Comparison of ENCODE assay signal across 14 cellular contexts in the genomic region with DNA sequence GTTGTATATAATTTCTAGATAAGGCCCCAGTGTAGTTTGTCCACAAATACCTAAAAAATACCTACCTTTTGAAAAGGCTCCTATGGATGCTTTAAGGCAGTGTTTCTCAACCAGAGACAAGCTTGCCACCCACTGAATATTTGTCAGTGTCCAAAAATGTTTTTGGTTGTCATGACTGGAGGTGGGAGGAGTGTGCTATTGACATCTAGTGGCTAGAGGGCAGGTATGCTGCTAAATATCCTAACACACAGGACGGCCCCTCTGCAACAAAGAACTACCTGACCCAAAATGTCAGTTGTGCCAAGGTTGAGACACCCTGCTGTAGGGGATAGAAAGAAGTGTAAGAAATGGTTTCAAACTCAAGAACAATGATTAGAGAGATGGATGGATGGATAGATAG. TPM values are rescaled to one million over a fixed set of nuclear protein-coding genes. Genes with fewer than 3 reads are reported as not detected.
DNase-seq lines count a peak whose midpoint lies in the region; ATAC-seq, FAIRE-seq and TF ChIP-seq lines count a peak whose summit lies in the region.
"Not testable (repeated sequence)": the region's sequence is repeated elsewhere in the genome, so short reads cannot be mapped to it uniquely, and the experiment has no call there.
"Had no signal": no experiment of that assay in that cellular context is flagged by ENCODE, and none has a peak within 500 bp of the region (broad histone marks: within the 10 kb centered on the region; RNA-seq: fewer than 3 reads in every experiment).

No MANE protein-coding gene starts in this region.

- H3K4me3 ChIP-seq in HCT116 (replicated peaks in 1 of 2; ENCODE audit: low read depth in 1 of 2, low read length in 2 of 2); PC-9; choroid plexus epithelial cell (ENCODE audit: low read depth, low read length); hepatocyte: not testable (repeated sequence)

- DNase-seq in HCT116 (ENCODE audit: low read depth, low spot score); PC-9; activated T-cell treated with anti-CD3 and anti-CD28 coated beads, Interleukin-2, amount 50 U/mL, for 72 hours; choroid plexus epithelial cell (ENCODE audit: low read depth); hepatocyte (ENCODE audit: low spot score): not testable (repeated sequence)
- peak in 2 of 10 donors; percentile 30 to 33 for DNase-seq in naive thymus-derived CD8-positive, alpha-beta T cell

- RAD21 ChIA-PET in HCT116 (lab: Charles Lee; ENCODE audit: low non-redundant PET in 1 of 2, low total read pairs in 2 of 2, uncharacterized antibody in 2 of 2, unreplicated experiment in 2 of 2): not testable (repeated sequence)

- not testable (repeated sequence) for H3K27me3 ChIP-seq in HCT116 (ENCODE audit: insufficient read depth, low read length); PC-9 (ENCODE audit: insufficient read depth, low read depth); hepatocyte

- H3K9me3 Mint-ChIP-seq in activated T-cell treated with anti-CD3 and anti-CD28 coated beads, Interleukin-2, amount 50 U/mL, for 72 hours; naive thymus-derived CD8-positive, alpha-beta T cell: not testable (repeated sequence)

- not testable (repeated sequence) for H3K9ac ChIP-seq in HCT116 (ENCODE audit: low read length)

- TF ChIP-seq POLR2A in HCT116 (IDR thresholded peaks at IDR 0.05; ENCODE audit: borderline replicate concordance, extremely low read depth, insufficient read depth, insufficient read length): not testable (repeated sequence)

- H3K9me3 ChIP-seq in HCT116 (ENCODE audit: control insufficient read depth in 1 of 2, insufficient read depth in 1 of 2, low read depth in 1 of 2, low read length in 2 of 2); PC-9 (ENCODE audit: insufficient read depth, low read depth); hepatocyte (ENCODE audit: low read depth): not testable (repeated sequence)

- H3K9me2 ChIP-seq in HCT116 (ENCODE audit: insufficient read depth); PC-9 (ENCODE audit: insufficient read depth); hepatocyte (replicated peaks; ENCODE audit: insufficient read depth): not testable (repeated sequence)

- not testable (repeated sequence) for H3K27ac Mint-ChIP-seq in activated T-cell treated with anti-CD3 and anti-CD28 coated beads, Interleukin-2, amount 50 U/mL, for 72 hours; naive thymus-derived CD8-positive, alpha-beta T cell

- not testable (repeated sequence) for H3K4me3 Mint-ChIP-seq in activated T-cell treated with anti-CD3 and anti-CD28 coated beads, Interleukin-2, amount 50 U/mL, for 72 hours; naive thymus-derived CD8-positive, alpha-beta T cell

- ATAC-seq in HCT116: peak; percentile 88
- peak; percentile 47 to 57 for ATAC-seq in activated T-cell treated with anti-CD3 and anti-CD28 coated beads, Interleukin-2, amount 50 U/mL, for 72 hours (replicated peaks in 1 of 2)
- peak; percentile 73 to 75 for ATAC-seq in naive thymus-derived CD8-positive, alpha-beta T cell

- H3K27me3 Mint-ChIP-seq in activated T-cell treated with anti-CD3 and anti-CD28 coated beads, Interleukin-2, amount 50 U/mL, for 72 hours (ENCODE audit: low read depth); naive thymus-derived CD8-positive, alpha-beta T cell: not testable (repeated sequence)

- 0 out of 6 replicates have a peak, but pooled peaks of 1 of the 3 experiments have one; percentile 8 for TF ChIP-seq CTCF in HCT116 (IDR thresholded peaks at IDR 0.05 in 2 of 3, conservative IDR thresholded peaks at IDR 0.05 in 1 of 3; ENCODE audit: borderline replicate concordance in 1 of 3, insufficient read depth in 1 of 3, low read depth in 2 of 3, low read length in 2 of 3)
- TF ChIP-seq CTCF in PC-9 (conservative IDR thresholded peaks at IDR 0.05): peak; percentile 38; the same call in 1 of the 2 replicates
- peak; percentile 21 for TF ChIP-seq CTCF in choroid plexus epithelial cell (conservative IDR thresholded peaks at IDR 0.05; ENCODE audit: low read depth, low read length)
- peak; percentile 14 for TF ChIP-seq CTCF in hepatocyte (IDR thresholded peaks at IDR 0.05; ENCODE audit: poor library complexity)

- CTCF ChIA-PET in HCT116 (lab: Charles Lee); PC-9 (lab: Charles Lee): not testable (repeated sequence)

- not testable (repeated sequence) for H4K20me1 ChIP-seq in HCT116 (ENCODE audit: insufficient read depth); PC-9 (ENCODE audit: insufficient read depth); hepatocyte (ENCODE audit: insufficient read depth, poor library complexity, severe bottlenecking)

- not testable (repeated sequence) for H3K79me2 ChIP-seq in HCT116 (ENCODE audit: insufficient read depth, low read length); hepatocyte
- H3K79me2 ChIP-seq in PC-9 (ENCODE audit: low read depth): peaks cover 36% of the 10 kb centered on the region

- not testable (repeated sequence) for H2AFZ ChIP-seq in HCT116 (ENCODE audit: low read depth, low read length, poor library complexity, severe bottlenecking); PC-9; hepatocyte

- peaks cover 18% of the 10 kb centered on the region for H3K4me1 Mint-ChIP-seq in activated T-cell treated with anti-CD3 and anti-CD28 coated beads, Interleukin-2, amount 50 U/mL, for 72 hours (ENCODE audit: low read depth)
- H3K4me1 Mint-ChIP-seq in naive thymus-derived CD8-positive, alpha-beta T cell: peaks cover 14 to 25% (median 18%) of the 10 kb centered on the region in 4 donors

- peaks cover 1 to 14% of the 10 kb centered on the region in 2 donors for H3K36me3 Mint-ChIP-seq in activated T-cell treated with anti-CD3 and anti-CD28 coated beads, Interleukin-2, amount 50 U/mL, for 72 hours (ENCODE audit: insufficient read depth in 2 of 2)
- peaks cover 0 to 52% (median 0%) of the 10 kb centered on the region in 3 donors for H3K36me3 Mint-ChIP-seq in naive thymus-derived CD8-positive, alpha-beta T cell

- H3K4me2 ChIP-seq in HCT116 (ENCODE audit: low read length); PC-9; hepatocyte: not testable (repeated sequence)

- 67% methylated on average over 1 of the region's 1 CpG for WGBS in hepatocyte (ENCODE audit: low lambda C conversion rate, missing lambda C conversion rate)

- not testable (repeated sequence) for TF ChIP-seq RAD21 in HCT116 (IDR thresholded peaks at IDR 0.05; ENCODE audit: low read depth)

- H3K27ac ChIP-seq in HCT116 (ENCODE audit: low read depth, low read length); PC-9; hepatocyte: not testable (repeated sequence)

- intact Hi-C loops in HCT116 (cut with micrococcal nuclease); PC-9 (cut with micrococcal nuclease; ENCODE audit: unreplicated experiment): not testable (repeated sequence)

- H3K4me1 ChIP-seq in HCT116 (ENCODE audit: control insufficient read depth in 1 of 2, insufficient read depth in 2 of 2, low read length in 2 of 2); PC-9 (replicated peaks; ENCODE audit: insufficient read depth); hepatocyte (ENCODE audit: insufficient read depth): not testable (repeated sequence)

- POLR2A ChIA-PET in HCT116 (lab: Charles Lee); PC-9 (lab: Charles Lee; ENCODE audit: unreplicated experiment); naive thymus-derived CD8-positive, alpha-beta T cell (lab: Charles Lee): not testable (repeated sequence)

- not testable (repeated sequence) for H3K36me3 ChIP-seq in HCT116 (ENCODE audit: control insufficient read depth in 1 of 2, insufficient read depth in 2 of 2, low read length in 2 of 2); hepatocyte (replicated peaks; ENCODE audit: insufficient read depth, low read depth)
- H3K36me3 ChIP-seq in PC-9 (ENCODE audit: low read depth): peaks cover 22% of the 10 kb centered on the region

- FAIRE-seq in A204.1 (lab: Jason Lieb, UNC): peak; percentile 9
- FAIRE-seq in G401.6 (lab: Jason Lieb, UNC): peak; percentile 78

- not testable (repeated sequence) for H3F3A ChIP-seq in PC-9 (ENCODE audit: insufficient read depth, low read depth)

- TSS peak; percentile 12 for BruUV-seq in HCT116 (replicated peaks; lab: Mats Ljungman, UMichigan)
- not testable (repeated sequence) for BruUV-seq in PC-9 (replicated peaks; lab: Mats Ljungman, UMichigan)

RNA-seq across cellular contexts. Expression of gene TVP23B, which starts 10.4 kb away (rescaled TPM):
- total RNA-seq in HCT116 (2021; ENCODE audit: unreplicated experiment) (47.8 TPM), PC-9 (2021) (56.4 and 79.1 TPM in 2 replicates), hepatocyte (69.0 and 70.0 TPM in 2 replicates)
- polyA plus RNA-seq in HCT116 (2012): 40.7 and 46.0 TPM in 2 replicates
- 10 to 100 TPM; 28.1 to 35.3 TPM for total RNA-seq in activated T-cell treated with anti-CD3 and anti-CD28 coated beads, Interleukin-2, amount 50 U/mL, for 72 hours
- 51.6 and 57.2 TPM in 2 replicates for polyA plus RNA-seq in hepatocyte
- 10 to 100 TPM; 35.8 to 39.5 TPM for total RNA-seq in naive thymus-derived CD8-positive, alpha-beta T cell
- polyA plus RNA-seq in naive thymus-derived CD8-positive, alpha-beta T cell: 10 to 100 TPM; 33.0 to 46.2 (median 41.3) TPM

RNA-seq across cellular contexts. Expression of gene FBXW10, which starts 47.5 kb away (rescaled TPM):
- not detected for total RNA-seq in HCT116 (2021; ENCODE audit: unreplicated experiment)
- polyA plus RNA-seq in HCT116 (2012): 0.02 TPM in 1 of 2 replicates, not detected in the other
- total RNA-seq in PC-9 (2021): 5.3 and 6.1 TPM in 2 replicates
- under 1 TPM; 0.07 TPM for total RNA-seq in activated T-cell treated with anti-CD3 and anti-CD28 coated beads, Interleukin-2, amount 50 U/mL, for 72 hours
- 0.20 TPM in 1 of 2 replicates, not detected in the other for total RNA-seq in hepatocyte
- not detected in 2 replicates for polyA plus RNA-seq in hepatocyte
- total RNA-seq in naive thymus-derived CD8-positive, alpha-beta T cell: not detected
- not detected for polyA plus RNA-seq in naive thymus-derived CD8-positive, alpha-beta T cell
- total RNA-seq: activated CD4-positive, alpha-beta memory T cell treated with anti-CD3 and anti-CD28 coated beads, Interleukin-2, amount 10 ng/mL, durations not matched to agents 7 days and 5 days; dermis microvascular lymphatic vessel endothelial cell; HT1080; lung microvascular endothelial cell; osteoblast; tibial nerve had no signal
